Comparison of ENCODE assay signal across 23 cellular contexts in genomic region chr3:133820889-133821675, GRCh38. TPM values are rescaled to one million over a fixed set of nuclear protein-coding genes. Genes with fewer than 3 reads are reported as not detected.
DNase-seq lines count a peak whose midpoint lies in the region; FAIRE-seq and TF ChIP-seq lines count a peak whose summit lies in the region.
"Had no signal": no experiment of that assay in that cellular context is flagged by ENCODE, and none has a peak within 500 bp of the region (broad histone marks: within the 10 kb centered on the region; RNA-seq: fewer than 3 reads in every experiment).

No MANE protein-coding gene starts in this region.

- no peak overlapping the region for H4K8ac ChIP-seq in neuronal stem cell (ENCODE audit: low read depth, low read length)

- peaks cover 51% of the 10 kb centered on the region for H3K36me3 Mint-ChIP-seq in activated naive CD4-positive, alpha-beta T cell treated with anti-CD3 and anti-CD28 coated beads, Interleukin-2, amount 10 ng/mL, durations not matched to agents 7 days and 5 days
- H3K36me3 Mint-ChIP-seq in T-helper 2 cell treated with Interferon-gamma antibody and Interleukin-4, amounts not matched to agents 5 μg/mL and 100 μg/mL, for 36 hours (ENCODE audit: low read depth), result peaks cover 55% of the 10 kb centered on the region

- no peaks in the 10 kb centered on the region for H3K79me1 ChIP-seq in neuronal stem cell (ENCODE audit: low read depth, low read length)

- H3K9me3 ChIP-seq in BLaER1 (no peaks in the 10 kb centered on the region), neuronal stem cell (replicated peaks in 1 of 2; ENCODE audit: control insufficient read depth in 2 of 2, insufficient read depth in 1 of 2, low read depth in 1 of 2, low read length in 2 of 2) (no peaks in the 10 kb centered on the region)
- H3K9me3 ChIP-seq: SJCRH30, uterus had no signal

- H3K4me1 Mint-ChIP-seq in activated naive CD4-positive, alpha-beta T cell treated with anti-CD3 and anti-CD28 coated beads, Interleukin-2, amount 10 ng/mL, durations not matched to agents 7 days and 5 days, result no peaks in the 10 kb centered on the region
- peaks cover 2% of the 10 kb centered on the region for H3K4me1 Mint-ChIP-seq in T-helper 2 cell treated with Interferon-gamma antibody and Interleukin-4, amounts not matched to agents 5 μg/mL and 100 μg/mL, for 36 hours (ENCODE audit: low read depth)
- H3K4me1 Mint-ChIP-seq: stimulated activated memory B cell treated with anti-CD40 and anti-IgM and Interleukin-4, amounts not matched to agents 10 μg/mL and 1 μg/mL and 100 μg/mL, for 72 hours had no signal

- TF ChIP-seq CTCF in choroid plexus epithelial cell (conservative IDR thresholded peaks at IDR 0.05; ENCODE audit: low read depth, low read length), result no peak

- no peak overlapping the region for H2BK120ac ChIP-seq in neuronal stem cell (ENCODE audit: low read depth, low read length)

- H3K18ac ChIP-seq in neuronal stem cell (ENCODE audit: low read length), result no peak overlapping the region

- H3K27ac Mint-ChIP-seq in activated naive CD4-positive, alpha-beta T cell treated with anti-CD3 and anti-CD28 coated beads, Interleukin-2, amount 10 ng/mL, durations not matched to agents 7 days and 5 days, result no peak overlapping the region
- no peak overlapping the region for H3K27ac Mint-ChIP-seq in T-helper 2 cell treated with Interferon-gamma antibody and Interleukin-4, amounts not matched to agents 5 μg/mL and 100 μg/mL, for 36 hours
- H3K27ac Mint-ChIP-seq: CD4-positive, CD25-positive, alpha-beta regulatory T cell; dendritic cell treated with granulocyte-macrophage colony-stimulating factor and Interleukin-4, amounts not matched to agents 40 ng/mL and 50 ng/mL, for 4 days; stimulated activated memory B cell treated with anti-CD40 and anti-IgM and Interleukin-4, amounts not matched to agents 10 μg/mL and 1 μg/mL and 100 μg/mL, for 72 hours had no signal

- no peak for FAIRE-seq in GM12892 (lab: Jason Lieb, UNC)
- FAIRE-seq: endothelial cell of umbilical vein, G401.6, small intestine, TTC549 had no signal

- no peak overlapping the region for H2BK5ac ChIP-seq in neuronal stem cell (ENCODE audit: low read length)

- H3K4me2 ChIP-seq in BLaER1 (peak overlapping the region; percentile 78), neuronal stem cell (ENCODE audit: insufficient read depth, low read length, poor library complexity, severe bottlenecking) (no peak overlapping the region)

- TF ChIP-seq POLR2A in GM12892 (IDR thresholded peaks at IDR 0.05; ENCODE audit: low read depth, low read length), result peak; percentile 16; the same call in 1 of the 2 replicates

- H2AK5ac ChIP-seq in neuronal stem cell (ENCODE audit: low read depth, low read length), result no peak overlapping the region

- H3K4me1 ChIP-seq in BLaER1, result peaks cover 38% of the 10 kb centered on the region
- peaks cover 0 to 5% of the 10 kb centered on the region in 2 donors for H3K4me1 ChIP-seq in neuronal stem cell (ENCODE audit: control insufficient read depth in 2 of 2, insufficient read depth in 1 of 2, low read depth in 1 of 2, low read length in 2 of 2)
- H3K4me1 ChIP-seq: SJCRH30, uterus had no signal

- H3K9ac ChIP-seq in BLaER1 (no peak overlapping the region), neuronal stem cell (ENCODE audit: low read depth, low read length, poor library complexity) (no peak overlapping the region)

- H2BK15ac ChIP-seq in neuronal stem cell (ENCODE audit: low read length), result no peak overlapping the region

- in situ Hi-C loops in G401 (cut with HindIII; ENCODE audit: low sequenced_read_pairs), result no loop called here

- H3K27me3 ChIP-seq in BLaER1 (no peaks in the 10 kb centered on the region), neuronal stem cell (ENCODE audit: control insufficient read depth in 3 of 3, insufficient read depth in 3 of 3, low read depth in 1 of 3, low read length in 3 of 3) (no peaks in the 10 kb centered on the region)
- H3K27me3 ChIP-seq: SJCRH30, uterus had no signal

- WGBS in neuronal stem cell (ENCODE audit: extremely low coverage in 2 of 2, insufficient read length in 2 of 2, insufficient replicate concordance in 1 of 2), 2 donors, result no CpG with 5 or more reads among the region's 3 CpGs

- DNase-seq in GM12892 (ENCODE audit: insufficient read length) (no peak), choroid plexus epithelial cell (ENCODE audit: low read depth) (peak; percentile 5), neuronal stem cell (ENCODE audit: low spot score) (no peak), G401 (ENCODE audit: low spot score) (no peak)
- DNase-seq in activated naive CD4-positive, alpha-beta T cell treated with anti-CD3 and anti-CD28 coated beads, Interleukin-2, amount 10 ng/mL, durations not matched to agents 7 days and 5 days, result no peak
- no peak for DNase-seq in T-helper 2 cell treated with Interferon-gamma antibody and Interleukin-4, amounts not matched to agents 5 μg/mL and 100 μg/mL, for 36 hours (ENCODE audit: low spot score)
- DNase-seq: activated CD4-positive, alpha-beta T cell treated with anti-CD3 and anti-CD28 coated beads for 1 hour; activated naive CD4-positive, alpha-beta T cell; activated T-cell treated with anti-CD3 and anti-CD28 coated beads, Interleukin-2, amount 50 U/mL, for 48 hours; amniotic stem cell; CD4-positive, CD25-positive, alpha-beta regulatory T cell; NCI-H1092; NCI-H187; NCI-H526 treated with DMSO at 0.1 percent for 48 hours had no signal

- H3K36me3 ChIP-seq in BLaER1, result peaks cover 77% of the 10 kb centered on the region
- H3K36me3 ChIP-seq in neuronal stem cell (replicated peaks in 1 of 2; ENCODE audit: control insufficient read depth in 2 of 2, insufficient read depth in 2 of 2, low read length in 2 of 2), result peaks cover 28 to 69% of the 10 kb centered on the region in 2 donors
- H3K36me3 ChIP-seq: uterus had no signal

- no peak overlapping the region for H3K4me3 Mint-ChIP-seq in activated naive CD4-positive, alpha-beta T cell treated with anti-CD3 and anti-CD28 coated beads, Interleukin-2, amount 10 ng/mL, durations not matched to agents 7 days and 5 days
- no peak overlapping the region for H3K4me3 Mint-ChIP-seq in T-helper 2 cell treated with Interferon-gamma antibody and Interleukin-4, amounts not matched to agents 5 μg/mL and 100 μg/mL, for 36 hours
- H3K4me3 Mint-ChIP-seq: CD4-positive, CD25-positive, alpha-beta regulatory T cell; dendritic cell treated with granulocyte-macrophage colony-stimulating factor and Interleukin-4, amounts not matched to agents 40 ng/mL and 50 ng/mL, for 4 days; stimulated activated memory B cell treated with anti-CD40 and anti-IgM and Interleukin-4, amounts not matched to agents 10 μg/mL and 1 μg/mL and 100 μg/mL, for 72 hours had no signal

- H3K27me3 Mint-ChIP-seq in activated naive CD4-positive, alpha-beta T cell treated with anti-CD3 and anti-CD28 coated beads, Interleukin-2, amount 10 ng/mL, durations not matched to agents 7 days and 5 days, result no peaks in the 10 kb centered on the region
- no peaks in the 10 kb centered on the region for H3K27me3 Mint-ChIP-seq in T-helper 2 cell treated with Interferon-gamma antibody and Interleukin-4, amounts not matched to agents 5 μg/mL and 100 μg/mL, for 36 hours (ENCODE audit: low read depth)
- H3K27me3 Mint-ChIP-seq: CD4-positive, CD25-positive, alpha-beta regulatory T cell; dendritic cell treated with granulocyte-macrophage colony-stimulating factor and Interleukin-4, amounts not matched to agents 40 ng/mL and 50 ng/mL, for 4 days; stimulated activated memory B cell treated with anti-CD40 and anti-IgM and Interleukin-4, amounts not matched to agents 10 μg/mL and 1 μg/mL and 100 μg/mL, for 72 hours had no signal

- peaks cover 20% of the 10 kb centered on the region for H4K20me1 ChIP-seq in BLaER1

- H3K27ac ChIP-seq in BLaER1 (peak overlapping the region; percentile 54; the same call in 1 of the 2 replicates), neuronal stem cell (replicated peaks; ENCODE audit: low read length) (no peak overlapping the region)
- H3K27ac ChIP-seq: SJCRH30, uterus had no signal

- no peak overlapping the region for H3K4ac ChIP-seq in neuronal stem cell (ENCODE audit: low read length)

- H3K9me3 Mint-ChIP-seq in activated naive CD4-positive, alpha-beta T cell treated with anti-CD3 and anti-CD28 coated beads, Interleukin-2, amount 10 ng/mL, durations not matched to agents 7 days and 5 days, result no peaks in the 10 kb centered on the region
- H3K9me3 Mint-ChIP-seq in T-helper 2 cell treated with Interferon-gamma antibody and Interleukin-4, amounts not matched to agents 5 μg/mL and 100 μg/mL, for 36 hours, result no peaks in the 10 kb centered on the region
- H3K9me3 Mint-ChIP-seq: CD4-positive, CD25-positive, alpha-beta regulatory T cell; dendritic cell treated with granulocyte-macrophage colony-stimulating factor and Interleukin-4, amounts not matched to agents 40 ng/mL and 50 ng/mL, for 4 days; stimulated activated memory B cell treated with anti-CD40 and anti-IgM and Interleukin-4, amounts not matched to agents 10 μg/mL and 1 μg/mL and 100 μg/mL, for 72 hours had no signal

- no peak overlapping the region for H4K91ac ChIP-seq in neuronal stem cell (ENCODE audit: low read depth, low read length, poor library complexity)

- no peak overlapping the region for H3K23ac ChIP-seq in neuronal stem cell (ENCODE audit: low read depth, low read length, poor library complexity)

- no peak overlapping the region for H2BK12ac ChIP-seq in neuronal stem cell (ENCODE audit: low read length)

- H3K4me3 ChIP-seq in BLaER1 (no peak overlapping the region), choroid plexus epithelial cell (ENCODE audit: low read depth, low read length) (no peak overlapping the region), neuronal stem cell (ENCODE audit: low read length in 2 of 2) (no peak overlapping the region)
- H3K4me3 ChIP-seq: SJCRH30, uterus had no signal

- H3K14ac ChIP-seq in neuronal stem cell (ENCODE audit: low read length), result peak overlapping the region; percentile 42

- CTCF ChIA-PET in activated naive CD4-positive, alpha-beta T cell treated with anti-CD3 and anti-CD28 coated beads, Interleukin-2, amount 10 ng/mL, durations not matched to agents 7 days and 5 days (lab: Charles Lee), result interaction anchor here (1.2 kb wide), 1 partner anchor 12 kb away, joined by 5 read pairs; no protein-coding TSS in a partner anchor

- no peak overlapping the region for H2AFZ ChIP-seq in neuronal stem cell (ENCODE audit: low read length)

RNA-seq across cellular contexts. Expression of gene SRPRB, which starts 15.5 kb away (rescaled TPM):
- 24.4 TPM for polyA plus RNA-seq in GM12892 (2012; ENCODE audit: missing spikeins)
- polyA plus RNA-seq in neuronal stem cell (2013, experiment 1 of 2), result 17.1 TPM
- polyA plus RNA-seq in neuronal stem cell (2013, experiment 2 of 2), result 18.9 TPM
- total RNA-seq in G401 (2014; rRNA removed; shearing (Covaris generic)), result 68.1 and 75.9 TPM in 2 replicates
